9 cellular contexts compared by ENCODE assay signal in the genomic region with DNA sequence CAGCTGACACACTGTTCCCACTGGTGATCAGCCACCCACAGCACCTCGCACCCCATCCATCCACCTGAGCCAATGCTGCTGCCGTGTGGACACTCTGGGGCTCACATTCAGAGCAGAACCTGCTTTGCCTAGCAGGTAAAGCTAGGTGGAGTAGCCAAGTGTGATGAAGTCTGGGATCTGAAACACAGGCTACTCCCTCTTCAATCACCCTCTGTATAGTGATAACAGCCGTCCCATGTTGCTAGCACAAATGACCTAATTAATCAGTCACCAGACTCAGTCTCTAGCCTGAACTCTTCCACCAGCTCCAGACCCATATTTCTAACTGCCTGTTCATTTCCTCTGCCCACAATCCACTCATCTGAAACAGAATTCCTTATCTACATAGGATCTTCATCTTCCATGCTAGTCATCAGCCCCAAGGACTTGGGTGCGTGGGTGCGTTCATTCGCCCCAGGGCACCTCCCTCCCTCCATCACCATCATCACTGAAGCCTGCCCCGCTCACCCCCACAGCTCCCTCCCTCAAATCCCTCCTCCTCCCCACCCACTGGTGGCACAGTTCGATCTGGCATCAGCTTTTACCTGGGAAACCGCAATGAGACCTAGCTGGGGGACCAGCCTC. TPM values are rescaled to one million over a fixed set of nuclear protein-coding genes. Genes with fewer than 3 reads are reported as not detected.
DNase-seq lines count a peak whose midpoint lies in the region; ATAC-seq and TF ChIP-seq lines count a peak whose summit lies in the region.
"Had no signal": no experiment of that assay in that cellular context is flagged by ENCODE, and none has a peak within 500 bp of the region (broad histone marks: within the 10 kb centered on the region; RNA-seq: fewer than 3 reads in every experiment).

No MANE protein-coding gene starts in this region.

- no peaks in the 10 kb centered on the region for H3F3A ChIP-seq in PC-3 (ENCODE audit: low read length, unreplicated experiment)

- POLR2A ChIA-PET in PC-3 (lab: Charles Lee; ENCODE audit: unreplicated experiment): no interaction called here

- DNase-seq in Daoy (ENCODE audit: low read depth): peak; percentile 49
- no peak for DNase-seq in PC-3
- no peak for DNase-seq in brain microvascular endothelial cell
- DNase-seq in mucosa of gallbladder (ENCODE audit: low spot score): peak; percentile 32
- no peak for DNase-seq in SW 1271 (lab: John Stamatoyannopoulos, UW)
- no peak for DNase-seq in NCI-H128 (lab: John Stamatoyannopoulos, UW; ENCODE audit: unreplicated experiment)
- DNase-seq: NCI-H1092 had no signal

- no peak overlapping the region for H3K9ac ChIP-seq in PC-3 (ENCODE audit: low read length)

- CTCF ChIA-PET in PC-3 (lab: Charles Lee): no interaction called here

- H3K9me2 ChIP-seq in PC-3 (replicated peaks; ENCODE audit: low read length): no peaks in the 10 kb centered on the region

- peaks cover 98% of the 10 kb centered on the region for H3K79me2 ChIP-seq in PC-3 (ENCODE audit: low read length)

- TF ChIP-seq POLR2A in GM18505 (IDR thresholded peaks at IDR 0.05; ENCODE audit: borderline replicate concordance, extremely low read depth, insufficient read depth, insufficient read length): no peak

- TF ChIP-seq CTCF in PC-3 (conservative IDR thresholded peaks at IDR 0.05; ENCODE audit: low read depth, low read length) (0 out of 2 replicates have a peak, but pooled peaks have one; percentile 15), brain microvascular endothelial cell (IDR thresholded peaks at IDR 0.05; ENCODE audit: low read depth, low read length, missing control alignments) (peak; percentile 17)

- peaks cover 39% of the 10 kb centered on the region; the same call in 1 of the 2 replicates for H4K20me1 ChIP-seq in PC-3 (ENCODE audit: low read length)

- H3K4me3 ChIP-seq in PC-3 (ENCODE audit: low read length): no peak overlapping the region
- H3K4me3 ChIP-seq in brain microvascular endothelial cell (ENCODE audit: low read depth, low read length): no peak overlapping the region

- intact Hi-C loops in PC-3 (cut with micrococcal nuclease): no loop called here

- H3K4me2 ChIP-seq in PC-3 (ENCODE audit: low read length): no peak overlapping the region

- in situ Hi-C loops in brain microvascular endothelial cell (cut with HindIII; ENCODE audit: low pct_ligation_motif_present, low sequenced_read_pairs): no loop called here

- no peak overlapping the region for H2AFZ ChIP-seq in PC-3 (ENCODE audit: low read length)

- H3K27me3 ChIP-seq in PC-3 (ENCODE audit: low read length) (no peaks in the 10 kb centered on the region), brain microvascular endothelial cell (replicated peaks) (no peaks in the 10 kb centered on the region)

- peak; percentile 37 for ATAC-seq in PC-3
- no peak for ATAC-seq in GM18505 (IDR thresholded peaks at IDR 0.05; ENCODE audit: unreplicated experiment)
- no peak for ATAC-seq in HG03442 (IDR thresholded peaks at IDR 0.05; ENCODE audit: unreplicated experiment)

- H3K36me3 ChIP-seq in PC-3 (ENCODE audit: low read depth, low read length): no peaks in the 10 kb centered on the region
- peaks cover 4% of the 10 kb centered on the region for H3K36me3 ChIP-seq in brain microvascular endothelial cell (replicated peaks)

- H3K4me1 ChIP-seq in PC-3 (ENCODE audit: insufficient read depth, low read length): peaks cover 5% of the 10 kb centered on the region; the same call in 1 of the 2 replicates

- H3K9me3 ChIP-seq in PC-3 (ENCODE audit: low read length): no peaks in the 10 kb centered on the region

- BruUV-seq in PC-3 (replicated peaks; lab: Mats Ljungman, UMichigan): no TSS peak

- H3K27ac ChIP-seq in PC-3 (ENCODE audit: low read length) (no peak overlapping the region), brain microvascular endothelial cell (no peak overlapping the region)

RNA-seq across cellular contexts. Expression of a gene that starts 19.8 kb away (rescaled TPM):
- total RNA-seq in Daoy (2014; rRNA removed; shearing (Covaris generic)): 62.6 and 116 TPM in 2 replicates
- 52.4 and 57.0 TPM in 2 replicates for total RNA-seq in PC-3 (2014; rRNA removed)
- 113 TPM for total RNA-seq in mucosa of gallbladder

Comparison
In these comparisons a context has a peak if more than half of its experiments do, and no peak if none do; other contexts are left out.
1. DNase-seq: peak in Daoy (single experiment) and mucosa of gallbladder (single experiment); none in PC-3 (single experiment), brain microvascular endothelial cell (single experiment), SW 1271 (0 of 2) and NCI-H128 (single experiment).